Comparison of ENCODE assay signal across 20 cellular contexts in genomic region chr5:156589859-156590216, GRCh38.
DNase-seq lines count a peak whose midpoint lies in the region; ATAC-seq, FAIRE-seq and TF ChIP-seq lines count a peak whose summit lies in the region.
"Had no signal": no experiment of that assay in that cellular context is flagged by ENCODE, and none has a peak within 500 bp of the region (broad histone marks: within the 10 kb centered on the region; RNA-seq: fewer than 3 reads in every experiment).

No MANE protein-coding gene starts in this region.

- H3K4me1 Mint-ChIP-seq in T-cell, result no peaks in the 10 kb centered on the region

- H3K4me3 Mint-ChIP-seq in T-cell, result no peak overlapping the region

- ATAC-seq in GM19395 (IDR thresholded peaks at IDR 0.05; ENCODE audit: unreplicated experiment) (no peak), GM18870 (IDR thresholded peaks at IDR 0.05; ENCODE audit: unreplicated experiment) (no peak), T-cell (replicated peaks in 1 of 4) (no peak)
- ATAC-seq: A549, Panc1, Right ventricle myocardium inferior had no signal

- DNase-seq in D721Med (ENCODE audit: insufficient read length, low spot score) (no peak), dorsolateral prefrontal cortex (peak in 4 of 10 donors; percentile 27 to 64 (median 50)), hippocampal formation (lab: John Stamatoyannopoulos, UW) (peak; percentile 44 to 91), putamen (ENCODE audit: low spot score) (peak; percentile 82), NCI-H446 treated with DMSO at 0.1 percent for 48 hours (lab: John Stamatoyannopoulos, UW) (no peak), T-cell (no peak)
- DNase-seq: COR-L47, DMS153, IMR-90, Karpas-422, MG63, NCI-H1092 treated with DMSO at 0.1 percent for 48 hours, NCI-H2081 treated with DMSO at 0.1 percent for 48 hours had no signal

- no peak overlapping the region for H3K27ac Mint-ChIP-seq in T-cell

- peak; percentile 16 for FAIRE-seq in D721Med (lab: Jason Lieb, UNC)
- FAIRE-seq: A549, H54 had no signal

- H3K9me3 Mint-ChIP-seq in T-cell, result no peaks in the 10 kb centered on the region

- intact Hi-C loops in dorsolateral prefrontal cortex (cut with DNase I), result loop anchor here (5.0 to 10.0 kb wide), 2 partner anchors 113 to 115 kb away; no protein-coding TSS in a partner anchor

- peaks cover 36 to 40% of the 10 kb centered on the region in 2 donors for H3K27me3 Mint-ChIP-seq in T-cell

- no peaks in the 10 kb centered on the region for H3K36me3 Mint-ChIP-seq in T-cell

- H3K4me3 ChIP-seq in dorsolateral prefrontal cortex, result peak overlapping the region in 18 of 59 donors; percentile 1 to 45 (median 13)
- H3K4me3 ChIP-seq: A549, MG63 had no signal

- CTCF ChIA-PET in T-cell (lab: Charles Lee), result no interaction called here

- H3K27me3 ChIP-seq in dorsolateral prefrontal cortex, result no peaks in the 10 kb centered on the region
- H3K27me3 ChIP-seq: MG63 had no signal

- POLR2A ChIA-PET in T-cell (lab: Charles Lee), result no interaction called here

- peak overlapping the region; percentile 43 to 99 (median 92) for H3K27ac ChIP-seq in dorsolateral prefrontal cortex
- H3K27ac ChIP-seq: A549, C4-2B had no signal

- TF ChIP-seq CTCF in D721Med (IDR thresholded peaks at IDR 0.05; ENCODE audit: insufficient read depth, missing control alignments) (no peak), dorsolateral prefrontal cortex (IDR thresholded peaks at IDR 0.05 in 54 of 56, conservative IDR thresholded peaks at IDR 0.05 in 2 of 56; ENCODE audit: low read depth in 1 of 56, partially characterized antibody in 56 of 56) (no peak)

Comparison
In these comparisons a context has a peak if more than half of its experiments do, and no peak if none do; other contexts are left out.
1. DNase-seq: peak in hippocampal formation (2 of 2) and putamen (single experiment); none in D721Med (single experiment), NCI-H446 treated with DMSO at 0.1 percent for 48 hours (single experiment) and T-cell (0 of 34).